In the genomic region with DNA sequence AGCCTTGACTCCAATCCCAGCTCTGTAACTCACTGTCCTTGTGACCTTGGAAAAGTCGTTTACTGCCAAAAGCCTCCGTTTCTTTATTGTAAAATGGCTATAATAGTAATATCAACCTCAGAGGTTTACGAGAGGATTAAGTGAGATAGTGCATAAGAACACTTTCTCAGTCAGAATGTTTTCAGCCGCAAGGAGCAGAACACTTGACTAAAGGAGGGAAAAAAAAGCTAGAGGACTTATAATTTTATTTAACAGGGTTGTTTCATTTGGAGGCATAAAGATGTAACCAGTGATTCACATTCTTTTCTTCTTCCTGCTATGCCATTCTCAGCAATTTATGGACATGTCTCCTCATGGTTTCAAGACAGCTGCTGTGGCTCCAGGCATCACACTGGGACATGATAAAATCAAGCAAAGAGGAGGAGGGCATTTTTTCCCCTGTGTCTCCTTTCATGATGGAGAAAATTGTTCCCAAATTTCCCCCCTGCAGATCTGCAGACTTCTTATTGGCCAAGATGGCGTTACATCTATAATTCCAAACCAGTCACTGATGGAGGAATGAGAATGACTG, we compare ENCODE assay signal across 1 cellular context.
TF ChIP-seq lines count a peak whose summit lies in the region.

No MANE protein-coding gene starts in this region.

TF ChIP-seq in K562, 482 proteins besides CTCF, POLR2A, EP300 and RAD21 (continued from another document):
- peak; percentile 28; the same call in 1 of the 2 replicates for TF ChIP-seq SMARCA5 (IDR thresholded peaks at IDR 0.05)
- TF ChIP-seq RBM25 (IDR thresholded peaks at IDR 0.05; ENCODE audit: low read depth, low read length, severe bottlenecking): peak; percentile 98
- TF ChIP-seq XRCC3 (IDR thresholded peaks at IDR 0.05): no peak
- no peak for TF ChIP-seq ZFP1 (CRISPR knock-in tag; IDR thresholded peaks at IDR 0.05)
- TF ChIP-seq POLR3G (IDR thresholded peaks at IDR 0.05; ENCODE audit: extremely low read depth, insufficient read length, insufficient replicate concordance): no peak
- no peak for TF ChIP-seq RBBP5 (IDR thresholded peaks at IDR 0.05; ENCODE audit: borderline replicate concordance, insufficient read depth, low read length, poor library complexity, severe bottlenecking)
- TF ChIP-seq, protein P1, sequence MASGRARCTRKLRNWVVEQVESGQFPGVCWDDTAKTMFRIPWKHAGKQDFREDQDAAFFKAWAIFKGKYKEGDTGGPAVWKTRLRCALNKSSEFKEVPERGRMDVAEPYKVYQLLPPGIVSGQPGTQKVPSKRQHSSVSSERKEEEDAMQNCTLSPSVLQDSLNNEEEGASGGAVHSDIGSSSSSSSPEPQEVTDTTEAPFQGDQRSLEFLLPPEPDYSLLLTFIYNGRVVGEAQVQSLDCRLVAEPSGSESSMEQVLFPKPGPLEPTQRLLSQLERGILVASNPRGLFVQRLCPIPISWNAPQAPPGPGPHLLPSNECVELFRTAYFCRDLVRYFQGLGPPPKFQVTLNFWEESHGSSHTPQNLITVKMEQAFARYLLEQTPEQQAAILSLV (tag; IDR thresholded peaks at IDR 0.05): no peak
- TF ChIP-seq, protein P2, sequence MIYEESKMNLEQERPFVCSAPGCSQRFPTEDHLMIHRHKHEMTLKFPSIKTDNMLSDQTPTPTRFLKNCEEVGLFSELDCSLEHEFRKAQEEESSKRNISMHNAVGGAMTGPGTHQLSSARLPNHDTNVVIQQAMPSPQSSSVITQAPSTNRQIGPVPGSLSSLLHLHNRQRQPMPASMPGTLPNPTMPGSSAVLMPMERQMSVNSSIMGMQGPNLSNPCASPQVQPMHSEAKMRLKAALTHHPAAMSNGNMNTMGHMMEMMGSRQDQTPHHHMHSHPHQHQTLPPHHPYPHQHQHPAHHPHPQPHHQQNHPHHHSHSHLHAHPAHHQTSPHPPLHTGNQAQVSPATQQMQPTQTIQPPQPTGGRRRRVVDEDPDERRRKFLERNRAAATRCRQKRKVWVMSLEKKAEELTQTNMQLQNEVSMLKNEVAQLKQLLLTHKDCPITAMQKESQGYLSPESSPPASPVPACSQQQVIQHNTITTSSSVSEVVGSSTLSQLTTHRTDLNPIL (CRISPR knock-in tag; IDR thresholded peaks at IDR 0.05): no peak
- TF ChIP-seq, protein P3, sequence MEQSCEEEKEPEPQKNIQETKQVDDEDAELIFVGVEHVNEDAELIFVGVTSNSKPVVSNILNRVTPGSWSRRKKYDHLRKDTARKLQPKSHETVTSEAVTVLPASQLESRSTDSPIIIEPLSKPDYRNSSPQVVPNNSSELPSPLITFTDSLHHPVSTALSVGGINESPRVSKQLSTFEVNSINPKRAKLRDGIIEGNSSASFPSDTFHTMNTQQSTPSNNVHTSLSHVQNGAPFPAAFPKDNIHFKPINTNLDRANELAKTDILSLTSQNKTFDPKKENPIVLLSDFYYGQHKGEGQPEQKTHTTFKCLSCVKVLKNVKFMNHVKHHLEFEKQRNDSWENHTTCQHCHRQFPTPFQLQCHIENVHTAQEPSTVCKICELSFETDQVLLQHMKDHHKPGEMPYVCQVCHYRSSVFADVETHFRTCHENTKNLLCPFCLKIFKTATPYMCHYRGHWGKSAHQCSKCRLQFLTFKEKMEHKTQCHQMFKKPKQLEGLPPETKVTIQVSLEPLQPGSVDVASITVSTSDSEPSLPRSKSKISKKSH (CRISPR knock-in tag; IDR thresholded peaks at IDR 0.05): no peak
- TF ChIP-seq HOXB6 (CRISPR knock-in tag; IDR thresholded peaks at IDR 0.05; ENCODE audit: borderline replicate concordance): no peak
TF ChIP-seq in K562: peak in this region for 2.
